8 cellular contexts compared by ENCODE assay signal in the genomic region with DNA sequence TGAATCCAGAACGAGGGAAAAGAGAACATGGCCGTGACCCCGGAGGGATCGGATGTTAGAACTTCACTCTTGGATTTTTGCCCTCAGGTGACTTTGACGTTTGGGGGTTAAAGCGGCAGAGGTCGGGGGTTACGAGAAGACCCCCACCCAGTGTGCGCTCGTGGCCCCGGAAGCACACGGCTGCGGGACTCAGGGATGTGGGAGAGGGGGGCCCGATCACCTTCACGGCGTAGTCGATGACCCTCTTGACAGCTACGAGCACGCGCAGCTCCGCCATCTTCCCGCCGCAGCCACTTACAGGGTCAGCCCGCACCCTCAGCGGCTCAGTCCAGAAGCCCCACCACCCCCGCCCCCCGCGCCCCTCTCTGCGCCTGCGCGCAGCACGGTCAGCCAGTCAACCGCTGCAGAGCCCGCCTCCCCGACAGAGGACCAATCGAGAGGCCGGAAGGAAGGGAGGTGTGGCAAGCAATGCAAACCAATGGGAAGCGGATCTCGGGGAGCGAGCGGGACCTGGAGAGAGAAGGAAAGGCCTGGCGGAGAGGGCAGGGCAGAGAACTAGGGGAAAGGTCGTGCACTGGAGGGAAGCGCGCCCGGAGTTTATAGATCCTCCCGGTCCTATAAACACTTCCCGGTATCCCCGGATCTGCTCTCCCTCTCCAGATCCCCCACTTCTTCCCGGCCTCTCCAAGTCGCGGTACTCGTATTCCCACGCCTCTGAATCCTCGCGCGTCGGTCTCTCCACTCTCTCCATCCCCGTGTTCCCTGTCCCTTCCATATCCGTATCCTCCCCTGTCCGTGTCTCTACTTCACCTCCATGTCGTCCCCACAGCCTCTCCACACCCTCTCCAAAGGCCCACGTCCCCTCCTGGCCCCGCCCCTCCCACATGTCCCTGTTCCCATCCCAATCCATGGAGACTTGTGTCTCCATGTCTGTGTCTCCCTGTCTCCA. TPM values are rescaled to one million over a fixed set of nuclear protein-coding genes. Genes with fewer than 3 reads are reported as not detected.
DNase-seq lines count a peak whose midpoint lies in the region; ATAC-seq and TF ChIP-seq lines count a peak whose summit lies in the region.

Gene ETFB, minus strand, starts transcription at position 339 of the 949 bp plus-strand sequence. Its CDS starts 62 bp downstream, at position 277.

- ATAC-seq in GM18858 (IDR thresholded peaks at IDR 0.05; ENCODE audit: unreplicated experiment) = peak; percentile 41
- peak; percentile 60 for ATAC-seq in HG03175 (IDR thresholded peaks at IDR 0.05; ENCODE audit: unreplicated experiment)
- peak; percentile 87 to 89 for ATAC-seq in lower lobe of right lung

- H3K36me3 ChIP-seq in ectodermal cell (ENCODE audit: control insufficient read depth, insufficient read depth, low read length) = no peaks in the 10 kb centered on the region
- H3K36me3 ChIP-seq in lower lobe of right lung = no peaks in the 10 kb centered on the region

- intact Hi-C loops in lower lobe of right lung (cut with DNase I) = no loop called here

- no peak for TF ChIP-seq CTCF in lower lobe of right lung (IDR thresholded peaks at IDR 0.05)

- peak; percentile 73 for DNase-seq in 8988T
- DNase-seq in NK-92 treated with Interleukin-12 subunit alpha and Interleukin-12 subunit beta, amount 100 ng/mL, for 24 hours (lab: John Stamatoyannopoulos, UW) = peak; percentile 98
- peak; percentile 78 to 83 for DNase-seq in activated CD8-positive, alpha-beta memory T cell treated with anti-CD3 and anti-CD28 coated beads for 1 hour (ENCODE audit: extremely low read depth in 1 of 2, low read depth in 1 of 2)
- DNase-seq in lower lobe of right lung = peak; percentile 99
- DNase-seq in stimulated activated CD4-positive, alpha-beta T cell treated with anti-CD3 and anti-CD28 coated beads, Interleukin-4, amount 100 ng/mL, for 48 hours (ENCODE audit: low read depth in 2 of 2) = peak; percentile 89 to 97

- H3K4me3 ChIP-seq in ectodermal cell (ENCODE audit: insufficient read depth, low read depth, low read length) (peak within 1 kb of the TSS; percentile 86), lower lobe of right lung (peak within 1 kb of the TSS; percentile 86)

- 0% methylated on average over 64 of the region's 64 CpGs for WGBS in ectodermal cell, 2 experiments

- no peaks in the 10 kb centered on the region for H3K27me3 ChIP-seq in ectodermal cell (ENCODE audit: control insufficient read depth, insufficient read depth, low read length, poor library complexity, severe bottlenecking)
- no peaks in the 10 kb centered on the region for H3K27me3 ChIP-seq in lower lobe of right lung (ENCODE audit: low read depth)

- H3K4me1 ChIP-seq in ectodermal cell (ENCODE audit: control insufficient read depth, insufficient read depth, low read length) = peaks cover 16% of the 10 kb centered on the region
- H3K4me1 ChIP-seq in lower lobe of right lung = peaks cover 41% of the 10 kb centered on the region

- H3K27ac ChIP-seq in ectodermal cell (ENCODE audit: insufficient read depth, low read depth, low read length, poor library complexity, severe bottlenecking) (peak within 1 kb of the TSS; percentile 57), lower lobe of right lung (peak within 1 kb of the TSS; percentile 95)

- H3K9me3 ChIP-seq in ectodermal cell (ENCODE audit: control insufficient read depth, low read length) = no peaks in the 10 kb centered on the region
- no peaks in the 10 kb centered on the region for H3K9me3 ChIP-seq in lower lobe of right lung

RNA-seq across cellular contexts. Expression of gene ETFB, which starts in this region (rescaled TPM):
- 45.3 TPM for polyA plus RNA-seq in ectodermal cell (2013, experiment 1 of 4)
- 38.9 TPM for polyA plus RNA-seq in ectodermal cell (2013, experiment 2 of 4)
- 38.3 TPM for polyA plus RNA-seq in ectodermal cell (2013, experiment 3 of 4)
- polyA plus RNA-seq in ectodermal cell (2013, experiment 4 of 4) = 40.9 TPM
- total RNA-seq in lower lobe of right lung = 59.8 TPM

Comparison
In these comparisons a context has a peak if more than half of its experiments do, and no peak if none do; other contexts are left out.
1. Peak in every context shown above with its lines: DNase-seq, ATAC-seq, H3K4me3 ChIP-seq and H3K27ac ChIP-seq.